In genomic region chr7:1845536-1846311, GRCh38 we compare ENCODE assay signal across 1 cellular context.
TF ChIP-seq lines count a peak whose summit lies in the region.

No MANE protein-coding gene starts in this region.

TF ChIP-seq in WTC11, 78 proteins besides CTCF, POLR2A, EP300 and RAD21 (continued from another document):
- TF ChIP-seq USF2 (CRISPR knock-in tag; IDR thresholded peaks at IDR 0.05): no peak
- no peak for TF ChIP-seq ZNF232 (CRISPR knock-in tag; IDR thresholded peaks at IDR 0.05)
- no peak for TF ChIP-seq ZNF423 (CRISPR knock-in tag; IDR thresholded peaks at IDR 0.05)
- no peak for TF ChIP-seq NFE2L1 (CRISPR knock-in tag; IDR thresholded peaks at IDR 0.05)
- TF ChIP-seq GRHL2 (CRISPR knock-in tag; IDR thresholded peaks at IDR 0.05; ENCODE audit: insufficient replicate concordance, severe bottlenecking): no peak
